Comparison of ENCODE assay signal across 8 cellular contexts in the genomic region with DNA sequence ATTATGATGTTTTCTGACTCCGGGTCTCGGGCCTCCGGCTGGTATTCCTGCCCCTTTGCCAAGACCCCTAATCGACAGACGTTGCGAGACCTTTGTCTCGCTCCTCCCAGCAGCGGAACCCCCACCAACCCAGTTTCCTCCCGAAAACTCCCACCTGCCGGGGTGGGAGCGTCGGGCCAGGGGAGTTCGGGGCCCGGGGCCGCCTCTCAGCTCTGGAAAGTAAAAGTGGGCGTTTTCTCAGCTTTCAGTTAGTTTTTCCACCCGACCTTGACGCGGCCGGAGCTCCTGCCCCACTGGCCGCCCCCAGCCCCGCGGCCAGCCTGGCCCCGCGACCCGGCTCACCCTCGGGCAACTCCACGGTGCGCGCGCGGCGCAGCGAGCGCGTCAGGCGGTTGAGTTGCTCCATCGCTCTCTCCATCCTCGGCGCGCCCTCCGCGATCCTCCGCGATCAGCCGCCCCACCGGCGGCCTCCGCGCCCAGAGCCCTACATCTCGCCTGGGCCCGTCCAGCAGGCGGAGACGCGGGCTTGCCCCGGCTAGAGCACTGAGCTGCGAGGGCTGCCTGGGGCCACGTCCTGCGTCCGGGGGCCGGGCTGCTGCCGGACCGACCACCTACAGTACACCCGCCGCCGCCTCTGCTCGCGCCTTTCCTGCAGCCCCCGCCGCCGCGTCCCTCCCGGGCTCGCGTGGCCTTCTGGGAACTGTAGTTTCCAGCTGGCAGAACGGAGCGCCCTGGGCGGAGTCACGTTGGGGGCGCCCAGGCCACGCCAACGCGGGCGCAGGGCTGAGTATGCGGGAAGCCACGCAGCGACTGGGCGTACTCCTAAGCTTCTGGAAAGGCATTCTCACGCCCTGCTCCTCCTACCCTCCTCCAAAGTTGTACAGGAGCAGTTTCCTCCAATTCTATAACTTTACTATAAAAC. TPM values are rescaled to one million over a fixed set of nuclear protein-coding genes. Genes with fewer than 3 reads are reported as not detected.
DNase-seq lines count a peak whose midpoint lies in the region; ATAC-seq and TF ChIP-seq lines count a peak whose summit lies in the region.

A gene with protein sequence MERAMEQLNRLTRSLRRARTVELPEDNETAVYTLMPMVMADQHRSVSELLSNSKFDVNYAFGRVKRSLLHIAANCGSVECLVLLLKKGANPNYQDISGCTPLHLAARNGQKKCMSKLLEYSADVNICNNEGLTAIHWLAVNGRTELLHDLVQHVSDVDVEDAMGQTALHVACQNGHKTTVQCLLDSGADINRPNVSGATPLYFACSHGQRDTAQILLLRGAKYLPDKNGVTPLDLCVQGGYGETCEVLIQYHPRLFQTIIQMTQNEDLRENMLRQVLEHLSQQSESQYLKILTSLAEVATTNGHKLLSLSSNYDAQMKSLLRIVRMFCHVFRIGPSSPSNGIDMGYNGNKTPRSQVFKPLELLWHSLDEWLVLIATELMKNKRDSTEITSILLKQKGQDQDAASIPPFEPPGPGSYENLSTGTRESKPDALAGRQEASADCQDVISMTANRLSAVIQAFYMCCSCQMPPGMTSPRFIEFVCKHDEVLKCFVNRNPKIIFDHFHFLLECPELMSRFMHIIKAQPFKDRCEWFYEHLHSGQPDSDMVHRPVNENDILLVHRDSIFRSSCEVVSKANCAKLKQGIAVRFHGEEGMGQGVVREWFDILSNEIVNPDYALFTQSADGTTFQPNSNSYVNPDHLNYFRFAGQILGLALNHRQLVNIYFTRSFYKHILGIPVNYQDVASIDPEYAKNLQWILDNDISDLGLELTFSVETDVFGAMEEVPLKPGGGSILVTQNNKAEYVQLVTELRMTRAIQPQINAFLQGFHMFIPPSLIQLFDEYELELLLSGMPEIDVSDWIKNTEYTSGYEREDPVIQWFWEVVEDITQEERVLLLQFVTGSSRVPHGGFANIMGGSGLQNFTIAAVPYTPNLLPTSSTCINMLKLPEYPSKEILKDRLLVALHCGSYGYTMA (minus strand): TSS at position 695 of the 922 bp plus-strand sequence. CDS start 277 bp downstream, at position 418.

- CTCF ChIA-PET in activated CD8-positive, alpha-beta memory T cell treated with anti-CD3 and anti-CD28 coated beads, Interleukin-2, amount 10 ng/mL, durations not matched to agents 7 days and 5 days (lab: Charles Lee), result interaction anchor here (1.3 to 3.3 kb wide), 4 partner anchors 12 to 218 kb away, joined by 3 to 21 read pairs (median 7); no protein-coding TSS in a partner anchor

- peak; percentile 92 for DNase-seq in Caki2 (ENCODE audit: low read depth)
- peak; percentile 88 for DNase-seq in HT1080 (ENCODE audit: low read depth)
- DNase-seq in NOMO-1 treated with dmso at 0.1 percent for 144 hours (lab: John Stamatoyannopoulos, UW; ENCODE audit: unreplicated experiment), result peak; percentile 87
- DNase-seq in activated CD8-positive, alpha-beta memory T cell treated with anti-CD3 and anti-CD28 coated beads, Interleukin-2, amount 10 ng/mL, durations not matched to agents 7 days and 5 days, result peak; percentile 93
- DNase-seq in endothelial cell (ENCODE audit: low spot score), result peak; percentile 93
- DNase-seq in midbrain (lab: John Stamatoyannopoulos, UW), result peak; percentile 92
- peak; percentile 74 to 77 for DNase-seq in stimulated activated CD8-positive, alpha-beta memory T cell treated with anti-CD3 and anti-CD28 coated beads, Interleukin-2, amount 100 ng/mL, for 1 hour (ENCODE audit: low read depth in 2 of 2)

- peak within 1 kb of the TSS; percentile 90 for H3K4me3 Mint-ChIP-seq in activated CD8-positive, alpha-beta memory T cell treated with anti-CD3 and anti-CD28 coated beads, Interleukin-2, amount 10 ng/mL, durations not matched to agents 7 days and 5 days
- peak within 1 kb of the TSS; percentile 98 for H3K4me3 Mint-ChIP-seq in endothelial cell (ENCODE audit: unreplicated experiment)

- in situ Hi-C loops in Caki2 (cut with HindIII; ENCODE audit: low pct_unique_long_range_greater_than_20kb, low sequenced_read_pairs), result no loop called here

- TF ChIP-seq CTCF in endothelial cell (IDR thresholded peaks at IDR 0.05; ENCODE audit: unreplicated experiment), result no peak

- H3K9me3 Mint-ChIP-seq in activated CD8-positive, alpha-beta memory T cell treated with anti-CD3 and anti-CD28 coated beads, Interleukin-2, amount 10 ng/mL, durations not matched to agents 7 days and 5 days (ENCODE audit: low read depth), result no peaks in the 10 kb centered on the region
- H3K9me3 Mint-ChIP-seq in endothelial cell (ENCODE audit: unreplicated experiment), result no peaks in the 10 kb centered on the region

- H3K4me1 Mint-ChIP-seq in activated CD8-positive, alpha-beta memory T cell treated with anti-CD3 and anti-CD28 coated beads, Interleukin-2, amount 10 ng/mL, durations not matched to agents 7 days and 5 days, result peaks cover 20% of the 10 kb centered on the region
- H3K4me1 Mint-ChIP-seq in endothelial cell (ENCODE audit: unreplicated experiment), result peaks cover 15% of the 10 kb centered on the region

- no peaks in the 10 kb centered on the region for H3K27me3 Mint-ChIP-seq in activated CD8-positive, alpha-beta memory T cell treated with anti-CD3 and anti-CD28 coated beads, Interleukin-2, amount 10 ng/mL, durations not matched to agents 7 days and 5 days
- H3K27me3 Mint-ChIP-seq in endothelial cell (ENCODE audit: unreplicated experiment), result no peaks in the 10 kb centered on the region

- H3K36me3 Mint-ChIP-seq in activated CD8-positive, alpha-beta memory T cell treated with anti-CD3 and anti-CD28 coated beads, Interleukin-2, amount 10 ng/mL, durations not matched to agents 7 days and 5 days, result no peaks in the 10 kb centered on the region
- no peaks in the 10 kb centered on the region for H3K36me3 Mint-ChIP-seq in endothelial cell (ENCODE audit: low read depth, unreplicated experiment)

- peak; percentile 98 for ATAC-seq in GM21360 (IDR thresholded peaks at IDR 0.05; ENCODE audit: unreplicated experiment)
- ATAC-seq in activated CD8-positive, alpha-beta memory T cell treated with anti-CD3 and anti-CD28 coated beads, Interleukin-2, amount 10 ng/mL, durations not matched to agents 7 days and 5 days, result peak; percentile 99

- peak within 1 kb of the TSS; percentile 82 for H3K27ac Mint-ChIP-seq in activated CD8-positive, alpha-beta memory T cell treated with anti-CD3 and anti-CD28 coated beads, Interleukin-2, amount 10 ng/mL, durations not matched to agents 7 days and 5 days
- H3K27ac Mint-ChIP-seq in endothelial cell (ENCODE audit: unreplicated experiment), result peak within 1 kb of the TSS; percentile 61

RNA-seq across cellular contexts. Expression of the gene that starts here (rescaled TPM):
- 29.9 and 33.9 TPM in 2 replicates for total RNA-seq in Caki2 (2014; rRNA removed; shearing (Covaris generic); ENCODE audit: low replicate concordance)
- 5.6 and 5.8 TPM in 2 replicates for total RNA-seq in HT1080 (2014; rRNA removed; shearing (Covaris generic))
- polyA plus RNA-seq in HT1080 (2015; cell fraction: cytosol; rRNA removed), result 11.1 and 11.8 TPM in 2 replicates
- 17.3 and 19.0 TPM in 2 replicates for polyA plus RNA-seq in HT1080 (2015; cell fraction: nucleus; rRNA removed)
- 10 to 100 TPM; 15.6 to 22.0 TPM for total RNA-seq in activated CD8-positive, alpha-beta memory T cell treated with anti-CD3 and anti-CD28 coated beads, Interleukin-2, amount 10 ng/mL, durations not matched to agents 7 days and 5 days
- total RNA-seq in endothelial cell (ENCODE audit: unreplicated experiment), result 23.0 TPM

Comparison
In these comparisons a context has a peak if more than half of its experiments do, and no peak if none do; other contexts are left out.
1. Peak in every context shown above with its lines: DNase-seq and ATAC-seq.